In the genomic region with DNA sequence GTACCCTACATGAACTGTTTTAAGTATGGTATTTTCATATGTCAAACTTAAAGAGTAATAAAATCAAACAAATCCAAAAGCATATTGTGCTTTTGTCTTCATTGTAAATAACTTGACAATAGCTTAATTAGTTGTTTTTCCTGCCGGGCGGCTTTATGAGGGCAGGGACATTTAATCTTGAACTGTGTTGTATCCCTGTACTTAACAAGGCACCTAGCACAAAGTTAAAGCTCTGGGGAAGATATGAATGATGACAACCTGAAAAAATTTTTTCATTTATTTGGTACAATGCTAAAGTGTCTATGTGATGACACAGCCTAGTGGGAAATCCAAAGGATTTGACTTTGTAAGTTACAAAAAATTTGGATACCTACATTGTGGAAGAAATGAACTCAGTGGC, we compare ENCODE assay signal across 8 cellular contexts. TPM values are rescaled to one million over a fixed set of nuclear protein-coding genes. Genes with fewer than 3 reads are reported as not detected.
DNase-seq lines count a peak whose midpoint lies in the region; ATAC-seq and TF ChIP-seq lines count a peak whose summit lies in the region.

No MANE protein-coding gene starts in this region.

- H3K27ac ChIP-seq in duodenal mucosa (ENCODE audit: low read depth, low read length), result no peak overlapping the region

- peaks cover 2 to 14% (median 6%) of the 10 kb centered on the region in 3 donors for H3K27me3 Mint-ChIP-seq in CD14-positive monocyte (ENCODE audit: low read depth in 3 of 3)

- H3K27me3 ChIP-seq in MG63 (no peaks in the 10 kb centered on the region), duodenal mucosa (ENCODE audit: control insufficient read depth in 1 of 2, insufficient read depth in 2 of 2, low read length in 2 of 2) (no peaks in the 10 kb centered on the region), neuron (ENCODE audit: insufficient read depth, low read length) (no peaks in the 10 kb centered on the region)

- no peaks in the 10 kb centered on the region for H3K9me3 ChIP-seq in MG63
- no peaks in the 10 kb centered on the region for H3K9me3 ChIP-seq in duodenal mucosa (ENCODE audit: control insufficient read depth in 1 of 2, low read length in 2 of 2)
- no peaks in the 10 kb centered on the region for H3K9me3 ChIP-seq in neuron (ENCODE audit: low read length)

- intact Hi-C loops in CD14-positive monocyte (cut with micrococcal nuclease), result no loop called here

- H3K4me3 Mint-ChIP-seq in CD14-positive monocyte, result peak overlapping the region; percentile 90 to 93

- peak overlapping the region; percentile 88 for H2AFZ ChIP-seq in neuron (ENCODE audit: low read depth, low read length)

- peaks cover 13% of the 10 kb centered on the region for H3K4me1 Mint-ChIP-seq in CD14-positive monocyte

- no peak for ATAC-seq in GM18867 (IDR thresholded peaks at IDR 0.05; ENCODE audit: unreplicated experiment)

- H3K36me3 ChIP-seq in MG63, result no peaks in the 10 kb centered on the region
- no peaks in the 10 kb centered on the region for H3K36me3 ChIP-seq in duodenal mucosa (ENCODE audit: control insufficient read depth in 1 of 2, insufficient read depth in 2 of 2, low read length in 2 of 2)
- peaks cover 2% of the 10 kb centered on the region for H3K36me3 ChIP-seq in neuron (ENCODE audit: insufficient read depth, low read length)

- no peaks in the 10 kb centered on the region for H3K36me3 Mint-ChIP-seq in CD14-positive monocyte

- no peak overlapping the region for H3K27ac Mint-ChIP-seq in CD14-positive monocyte

- no peak for TF ChIP-seq CTCF in CD14-positive monocyte (IDR thresholded peaks at IDR 0.05)

- peak overlapping the region in 1 of 2 donors; percentile 73 for H3K9ac ChIP-seq in duodenal mucosa (ENCODE audit: low read depth in 1 of 2, low read length in 2 of 2)

- DNase-seq in CD14-positive monocyte (ENCODE audit: low spot score) (no peak), MG63 (no peak), NCI-H524 (lab: John Stamatoyannopoulos, UW) (no peak), NK-92 (lab: John Stamatoyannopoulos, UW; ENCODE audit: unreplicated experiment) (no peak), NOMO-1 treated with DMSO at 0.1 percent for 48 hours (lab: John Stamatoyannopoulos, UW; ENCODE audit: unreplicated experiment) (no peak)

- H3K9me3 Mint-ChIP-seq in CD14-positive monocyte, result no peaks in the 10 kb centered on the region

- H3K4me1 ChIP-seq in duodenal mucosa (ENCODE audit: control insufficient read depth in 1 of 2, insufficient read depth in 2 of 2, low read length in 2 of 2), result peaks cover 6 to 7% of the 10 kb centered on the region in 2 donors
- H3K4me1 ChIP-seq in neuron (ENCODE audit: insufficient read depth, low read length), result peaks cover 11% of the 10 kb centered on the region

- H3K4me3 ChIP-seq in MG63 (peak overlapping the region; percentile 64), duodenal mucosa (ENCODE audit: low read depth in 1 of 2, low read length in 2 of 2) (peak overlapping the region; percentile 92 to 93), neuron (ENCODE audit: low read length) (peak overlapping the region; percentile 74)

RNA-seq across cellular contexts. Expression of gene HACE1, which starts 0.5 kb away (rescaled TPM):
- 1 to 10 TPM; 2.7 to 3.4 TPM for polyA plus RNA-seq in CD14-positive monocyte
- total RNA-seq in MG63 (2014; rRNA removed; shearing (Covaris generic); ENCODE audit: low replicate concordance), result 6.2 and 9.0 TPM in 2 replicates
